ENCODE assay signal across 13 cellular contexts in the genomic region with DNA sequence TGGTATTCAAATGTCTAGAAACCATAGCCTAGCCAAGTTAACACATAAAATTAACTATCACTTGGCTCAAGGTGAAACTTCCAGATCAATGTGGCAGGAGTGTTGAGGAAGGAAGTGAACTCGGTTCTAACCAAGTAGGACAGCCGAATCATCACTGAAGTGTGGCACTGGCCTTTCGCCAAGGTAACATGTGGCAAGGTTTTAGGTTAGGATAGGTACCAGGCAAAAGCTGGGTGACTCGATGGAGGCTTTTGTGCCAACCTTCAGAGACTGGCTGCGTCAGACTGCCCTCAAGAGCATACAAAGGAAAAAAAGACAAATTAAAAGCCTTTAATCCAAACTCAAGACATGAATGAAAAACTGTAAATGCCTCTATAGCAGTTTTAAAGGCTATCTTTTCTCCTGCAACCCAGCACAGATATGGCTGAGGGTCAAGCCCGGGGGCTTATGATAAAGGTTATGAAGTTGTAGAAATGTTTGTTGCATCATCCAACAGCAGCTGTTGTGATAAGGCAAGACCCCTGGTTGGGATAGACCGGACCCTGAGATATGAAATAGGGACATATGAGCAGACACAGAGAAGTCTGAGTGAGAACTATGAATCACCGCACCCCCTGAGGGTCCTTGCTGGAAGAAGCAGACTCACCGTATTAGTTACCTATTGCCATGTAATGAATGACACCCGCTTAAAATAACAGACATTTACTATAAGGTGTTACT. TPM values are rescaled to one million over a fixed set of nuclear protein-coding genes. Genes with fewer than 3 reads are reported as not detected.
A peak's percentile ranks its signal among the peaks of the same experiment; 100 is the strongest.
DNase-seq lines count a peak whose midpoint lies in the region; ATAC-seq lines count a peak whose summit lies in the region.
"Had no signal": no experiment of that assay in that cellular context is flagged by ENCODE, and none has a peak within 500 bp of the region (broad histone marks: within the 10 kb centered on the region; RNA-seq: fewer than 3 reads in every experiment).

No MANE protein-coding gene starts in this region.

- H3K4me3 Mint-ChIP-seq in activated CD4-positive, alpha-beta memory T cell treated with anti-CD3 and anti-CD28 coated beads for 36 hours: no peak overlapping the region
- H3K4me3 Mint-ChIP-seq in natural killer cell treated with Interleukin-12 subunit alpha and Interleukin-12 subunit beta and Interleukin-15 and Interleukin-18, amount 100 ng/mL, for 72 hours: no peak overlapping the region

- intact Hi-C loops in activated CD4-positive, alpha-beta memory T cell treated with anti-CD3 and anti-CD28 coated beads for 36 hours (cut with micrococcal nuclease): loop anchor here (2.0 to 5.0 kb wide), 2 partner anchors 169 to 449 kb away; no protein-coding TSS in a partner anchor

- peaks cover 12% of the 10 kb centered on the region for H3K36me3 Mint-ChIP-seq in activated CD4-positive, alpha-beta memory T cell treated with anti-CD3 and anti-CD28 coated beads for 36 hours
- peaks cover 7% of the 10 kb centered on the region for H3K36me3 Mint-ChIP-seq in natural killer cell treated with Interleukin-12 subunit alpha and Interleukin-12 subunit beta and Interleukin-15 and Interleukin-18, amount 100 ng/mL, for 72 hours

- POLR2A ChIA-PET in activated CD4-positive, alpha-beta memory T cell treated with anti-CD3 and anti-CD28 coated beads for 36 hours (lab: Charles Lee): interaction anchor here (0.8 kb wide), 1 partner anchor 20 kb away, joined by 3 read pairs; no protein-coding TSS in a partner anchor

- no peaks in the 10 kb centered on the region for H3K27me3 Mint-ChIP-seq in activated CD4-positive, alpha-beta memory T cell treated with anti-CD3 and anti-CD28 coated beads for 36 hours
- H3K27me3 Mint-ChIP-seq in natural killer cell treated with Interleukin-12 subunit alpha and Interleukin-12 subunit beta and Interleukin-15 and Interleukin-18, amount 100 ng/mL, for 72 hours: peaks cover 0 to 4% of the 10 kb centered on the region in 2 donors

- CTCF ChIA-PET in activated CD4-positive, alpha-beta memory T cell treated with anti-CD3 and anti-CD28 coated beads for 36 hours (lab: Charles Lee): interaction anchor here (6.8 to 19.8 kb wide), 2 partner anchors 11 to 24 kb away, joined by 83 to 917 read pairs; a partner anchor contains a TSS

- peak; percentile 56 for DNase-seq in activated CD8-positive, alpha-beta memory T cell treated with anti-CD3 and anti-CD28 coated beads for 24 hours
- no peak for DNase-seq in activated CD8-positive, alpha-beta memory T cell treated with anti-CD3 and anti-CD28 coated beads, Interleukin-2, amount 50 U/mL, for 48 hours
- peak; percentile 30 for DNase-seq in activated CD4-positive, alpha-beta memory T cell treated with anti-CD3 and anti-CD28 coated beads for 36 hours
- no peak for DNase-seq in natural killer cell treated with Interleukin-12 subunit alpha and Interleukin-12 subunit beta and Interleukin-15 and Interleukin-18, amount 100 ng/mL, for 72 hours (ENCODE audit: low spot score)
- no peak for DNase-seq in HPDE6-E6E7 (ENCODE audit: extremely low spot score)
- DNase-seq: anterior cingulate cortex, Caco-2, colonic mucosa, heart right ventricle, NCI-H1048, posterior cingulate gyrus had no signal

- no peaks in the 10 kb centered on the region for H3K9me3 Mint-ChIP-seq in activated CD4-positive, alpha-beta memory T cell treated with anti-CD3 and anti-CD28 coated beads for 36 hours
- H3K9me3 Mint-ChIP-seq in natural killer cell treated with Interleukin-12 subunit alpha and Interleukin-12 subunit beta and Interleukin-15 and Interleukin-18, amount 100 ng/mL, for 72 hours: no peaks in the 10 kb centered on the region

- H3K4me1 Mint-ChIP-seq in activated CD4-positive, alpha-beta memory T cell treated with anti-CD3 and anti-CD28 coated beads for 36 hours (ENCODE audit: low read depth): peaks cover 35% of the 10 kb centered on the region
- peaks cover 8 to 35% of the 10 kb centered on the region in 2 donors for H3K4me1 Mint-ChIP-seq in natural killer cell treated with Interleukin-12 subunit alpha and Interleukin-12 subunit beta and Interleukin-15 and Interleukin-18, amount 100 ng/mL, for 72 hours (ENCODE audit: low read depth in 2 of 2)

- peak overlapping the region; percentile 9 for H3K27ac Mint-ChIP-seq in activated CD4-positive, alpha-beta memory T cell treated with anti-CD3 and anti-CD28 coated beads for 36 hours
- peak overlapping the region; percentile 47 to 68 for H3K27ac Mint-ChIP-seq in natural killer cell treated with Interleukin-12 subunit alpha and Interleukin-12 subunit beta and Interleukin-15 and Interleukin-18, amount 100 ng/mL, for 72 hours

- no peak for ATAC-seq in natural killer cell treated with Interleukin-12 subunit alpha and Interleukin-12 subunit beta and Interleukin-15 and Interleukin-18, amount 100 ng/mL, for 72 hours
- ATAC-seq in HG02981 (IDR thresholded peaks at IDR 0.05; ENCODE audit: unreplicated experiment): no peak
- ATAC-seq: heart right ventricle had no signal

RNA-seq across cellular contexts. Expression of a gene that starts 11.9 kb away (rescaled TPM):
- 100 to 1,000 TPM; 296 to 302 TPM for total RNA-seq in activated CD4-positive, alpha-beta memory T cell treated with anti-CD3 and anti-CD28 coated beads for 36 hours
- 100 to 1,000 TPM; 212 to 401 TPM for total RNA-seq in natural killer cell treated with Interleukin-12 subunit alpha and Interleukin-12 subunit beta and Interleukin-15 and Interleukin-18, amount 100 ng/mL, for 72 hours

RNA-seq across cellular contexts. Expression of a gene that starts 12.4 kb away (rescaled TPM):
- total RNA-seq in activated CD4-positive, alpha-beta memory T cell treated with anti-CD3 and anti-CD28 coated beads for 36 hours: 100 to 1,000 TPM; 245 to 258 TPM
- 100 to 1,000 TPM; 512 to 588 TPM for total RNA-seq in natural killer cell treated with Interleukin-12 subunit alpha and Interleukin-12 subunit beta and Interleukin-15 and Interleukin-18, amount 100 ng/mL, for 72 hours

RNA-seq across cellular contexts. Expression of a gene that starts 22.0 kb away (rescaled TPM):
- 100 to 1,000 TPM; 350 to 370 TPM for total RNA-seq in activated CD4-positive, alpha-beta memory T cell treated with anti-CD3 and anti-CD28 coated beads for 36 hours
- 100 to 1,000 TPM; 259 to 356 TPM for total RNA-seq in natural killer cell treated with Interleukin-12 subunit alpha and Interleukin-12 subunit beta and Interleukin-15 and Interleukin-18, amount 100 ng/mL, for 72 hours

RNA-seq across cellular contexts. Expression of a gene that starts 27.3 kb away (rescaled TPM):
- total RNA-seq in activated CD4-positive, alpha-beta memory T cell treated with anti-CD3 and anti-CD28 coated beads for 36 hours: 100 to 1,000 TPM; 134 to 143 TPM
- total RNA-seq in natural killer cell treated with Interleukin-12 subunit alpha and Interleukin-12 subunit beta and Interleukin-15 and Interleukin-18, amount 100 ng/mL, for 72 hours: 100 to 1,000 TPM; 220 to 252 TPM

RNA-seq across cellular contexts. Expression of a gene that starts 49.1 kb away (rescaled TPM):
- 1 to 10 TPM; 1.3 to 1.7 TPM for total RNA-seq in activated CD4-positive, alpha-beta memory T cell treated with anti-CD3 and anti-CD28 coated beads for 36 hours
- total RNA-seq in natural killer cell treated with Interleukin-12 subunit alpha and Interleukin-12 subunit beta and Interleukin-15 and Interleukin-18, amount 100 ng/mL, for 72 hours: 10 to 100 TPM in 1 of 2 donors, 1 to 10 TPM in 1; 3.3 to 13.9 TPM
- total RNA-seq: SK-MEL-5 had no signal

Comparison
In these comparisons a context has a peak if more than half of its experiments do, and no peak if none do; other contexts are left out.
1. DNase-seq: peak in activated CD8-positive, alpha-beta memory T cell treated with anti-CD3 and anti-CD28 coated beads for 24 hours (single experiment) and activated CD4-positive, alpha-beta memory T cell treated with anti-CD3 and anti-CD28 coated beads for 36 hours (single experiment); none in activated CD8-positive, alpha-beta memory T cell treated with anti-CD3 and anti-CD28 coated beads, Interleukin-2, amount 50 U/mL, for 48 hours (single experiment), natural killer cell treated with Interleukin-12 subunit alpha and Interleukin-12 subunit beta and Interleukin-15 and Interleukin-18, amount 100 ng/mL, for 72 hours (single experiment) and HPDE6-E6E7 (single experiment).